In the genomic region with DNA sequence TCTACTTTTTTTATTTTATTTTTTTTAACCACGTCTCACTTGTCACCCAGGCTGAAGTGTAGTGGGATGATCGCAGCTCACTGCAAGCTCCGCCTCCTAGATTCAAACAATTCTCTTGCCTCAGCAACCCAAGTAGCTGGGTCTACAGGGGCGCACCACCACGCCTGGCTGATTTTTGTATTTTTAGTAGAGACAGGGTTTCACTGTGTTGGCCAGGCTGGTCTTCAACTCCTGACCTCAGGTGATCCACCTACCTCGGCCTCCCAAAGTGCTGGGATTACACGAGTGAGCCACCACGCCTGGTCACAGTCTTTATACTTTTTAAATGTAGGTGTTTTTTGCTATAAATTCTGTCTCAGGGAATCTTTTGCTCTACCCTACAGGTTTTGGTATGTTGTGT, we compare ENCODE assay signal across 5 cellular contexts. TPM values are rescaled to one million over a fixed set of nuclear protein-coding genes. Genes with fewer than 3 reads are reported as not detected.
A peak's percentile ranks its signal among the peaks of the same experiment; 100 is the strongest.
DNase-seq lines count a peak whose midpoint lies in the region; ATAC-seq and TF ChIP-seq lines count a peak whose summit lies in the region.
"Not testable (repeated sequence)": the region's sequence is repeated elsewhere in the genome, so short reads cannot be mapped to it uniquely, and the experiment has no call there.
"Had no signal": no experiment of that assay in that cellular context is flagged by ENCODE, and none has a peak within 500 bp of the region (broad histone marks: within the 10 kb centered on the region; RNA-seq: fewer than 3 reads in every experiment).

No MANE protein-coding gene starts in this region.

- POLR2A ChIA-PET in WTC11 (lab: Charles Lee) = not testable (repeated sequence)

- not testable (repeated sequence) for H3K27ac Mint-ChIP-seq in WTC11

- not testable (repeated sequence) for ATAC-seq in WTC11

- H3K27me3 Mint-ChIP-seq in WTC11 (ENCODE audit: low read depth) = not testable (repeated sequence)

- peaks cover 75% of the 10 kb centered on the region for H3K4me1 Mint-ChIP-seq in WTC11

- peaks cover 15% of the 10 kb centered on the region for H3K36me3 Mint-ChIP-seq in WTC11

- peaks cover 21% of the 10 kb centered on the region for H3K9me3 Mint-ChIP-seq in WTC11

- CTCF ChIA-PET in WTC11 (lab: Charles Lee) = not testable (repeated sequence)

- not testable (repeated sequence) for H3K4me3 Mint-ChIP-seq in WTC11

- DNase-seq in WTC11 (ENCODE audit: low spot score) = not testable (repeated sequence)

- TF ChIP-seq CTCF in WTC11 (IDR thresholded peaks at IDR 0.05) = not testable (repeated sequence)

TF ChIP-seq in WTC11, 78 proteins besides CTCF, POLR2A, EP300 and RAD21:
- peak; percentile 58; the same call in 1 of the 2 replicates for TF ChIP-seq ZNF121 (CRISPR knock-in tag; IDR thresholded peaks at IDR 0.05)

RNA-seq across cellular contexts. Expression of gene B3GALT1, which starts 36.0 kb away (rescaled TPM):
- 13.5 to 15.8 TPM (median 14.1 TPM) in 3 replicates for total RNA-seq in WTC11 (2021)
- total RNA-seq: B cell; Caco-2; CD4-positive, alpha-beta memory T cell; CD4-positive, CD25-positive, alpha-beta regulatory T cell had no signal
